Comparison of ENCODE assay signal across 9 cellular contexts in genomic region chr1:37807220-37807554, GRCh38. TPM values are rescaled to one million over a fixed set of nuclear protein-coding genes. Genes with fewer than 3 reads are reported as not detected.
DNase-seq lines count a peak whose midpoint lies in the region; ATAC-seq, FAIRE-seq and TF ChIP-seq lines count a peak whose summit lies in the region.
"Had no signal": no experiment of that assay in that cellular context is flagged by ENCODE, and none has a peak within 500 bp of the region (broad histone marks: within the 10 kb centered on the region; RNA-seq: fewer than 3 reads in every experiment).

No MANE protein-coding gene starts in this region.

- WGBS in lower leg skin, 2 donors, result 10% methylated on average over 9 of the region's 9 CpGs

- no peaks in the 10 kb centered on the region for H3K27me3 Mint-ChIP-seq in activated naive CD4-positive, alpha-beta T cell treated with anti-CD3 and anti-CD28 coated beads for 36 hours (ENCODE audit: low read depth)
- H3K27me3 Mint-ChIP-seq in type B pancreatic cell, result no peaks in the 10 kb centered on the region

- no peaks in the 10 kb centered on the region for H3K9me3 Mint-ChIP-seq in activated naive CD4-positive, alpha-beta T cell treated with anti-CD3 and anti-CD28 coated beads for 36 hours
- no peaks in the 10 kb centered on the region for H3K9me3 Mint-ChIP-seq in type B pancreatic cell

- ATAC-seq in GM21423 (IDR thresholded peaks at IDR 0.05; ENCODE audit: unreplicated experiment), result no peak

- peaks cover 40% of the 10 kb centered on the region for H3K4me1 Mint-ChIP-seq in activated naive CD4-positive, alpha-beta T cell treated with anti-CD3 and anti-CD28 coated beads for 36 hours (ENCODE audit: low read depth)
- H3K4me1 Mint-ChIP-seq in type B pancreatic cell (ENCODE audit: unreplicated experiment), result peaks cover 15% of the 10 kb centered on the region

- H3K27me3 ChIP-seq in ascending aorta, result no peaks in the 10 kb centered on the region

- peak overlapping the region; percentile 90 to 92 for H3K4me3 ChIP-seq in ascending aorta
- peak overlapping the region; percentile 87 for H3K4me3 ChIP-seq in lower leg skin (ENCODE audit: low read depth, poor library complexity, severe bottlenecking)

- intact Hi-C loops in activated naive CD4-positive, alpha-beta T cell treated with anti-CD3 and anti-CD28 coated beads for 36 hours (cut with micrococcal nuclease), result loop anchor here (5.0 kb wide), 3 partner anchors 125 to 330 kb away; no protein-coding TSS in a partner anchor
- intact Hi-C loops in ascending aorta (cut with DNase I), result loop anchor here (5.0 kb wide), 2 partner anchors 190 to 210 kb away; partner anchors contain the start of gene GNL2
- intact Hi-C loops in lower leg skin (cut with DNase I; ENCODE audit: low total_unique reads), result no loop called here

- TF ChIP-seq POLR2A in lower leg skin (IDR thresholded peaks at IDR 0.05), result no peak

- DNase-seq in activated naive CD4-positive, alpha-beta T cell treated with anti-CD3 and anti-CD28 coated beads for 36 hours, result no peak
- DNase-seq in activated naive CD4-positive, alpha-beta T cell treated with anti-CD3 and anti-CD28 coated beads, Interleukin-2, amount 50 U/mL, for 16 hours, result no peak
- DNase-seq in ascending aorta (ENCODE audit: low spot score in 2 of 2), result no peak
- DNase-seq in lower leg skin (ENCODE audit: low spot score in 2 of 2), result no peak
- no peak for DNase-seq in type B pancreatic cell (ENCODE audit: extremely low spot score, unreplicated experiment)
- DNase-seq in RCC 7860 (ENCODE audit: low spot score), result no peak
- DNase-seq in NCI-H146 (lab: John Stamatoyannopoulos, UW), result no peak

- peak overlapping the region; percentile 81 for H3K4me3 Mint-ChIP-seq in activated naive CD4-positive, alpha-beta T cell treated with anti-CD3 and anti-CD28 coated beads for 36 hours
- H3K4me3 Mint-ChIP-seq in type B pancreatic cell, result peak overlapping the region; percentile 89

- no peak for FAIRE-seq in RCC 7860 (lab: Jason Lieb, UNC)

- TF ChIP-seq CTCF in ascending aorta (IDR thresholded peaks at IDR 0.05) (no peak), lower leg skin (IDR thresholded peaks at IDR 0.05) (no peak), type B pancreatic cell (conservative IDR thresholded peaks at IDR 0.05) (no peak)

- H3K27ac Mint-ChIP-seq in activated naive CD4-positive, alpha-beta T cell treated with anti-CD3 and anti-CD28 coated beads for 36 hours, result peak overlapping the region; percentile 66
- H3K27ac Mint-ChIP-seq in type B pancreatic cell, result peak overlapping the region; percentile 94

- H3K36me3 Mint-ChIP-seq in activated naive CD4-positive, alpha-beta T cell treated with anti-CD3 and anti-CD28 coated beads for 36 hours (ENCODE audit: low read depth), result peaks cover 40% of the 10 kb centered on the region
- H3K36me3 Mint-ChIP-seq in type B pancreatic cell, result peaks cover 14% of the 10 kb centered on the region

- peaks cover 39 to 42% of the 10 kb centered on the region in 2 donors for H3K36me3 ChIP-seq in ascending aorta

- CTCF ChIA-PET in activated naive CD4-positive, alpha-beta T cell treated with anti-CD3 and anti-CD28 coated beads for 36 hours (lab: Charles Lee), result interaction anchor here (0.6 to 1.9 kb wide), 2 partner anchors 21 to 53 kb away, joined by 3 to 18 read pairs; partner anchors contain the start of gene MTF1

- H3K4me1 ChIP-seq in ascending aorta, result peaks cover 6 to 15% of the 10 kb centered on the region in 2 donors

- H3K9me3 ChIP-seq in ascending aorta, result no peaks in the 10 kb centered on the region

- peak overlapping the region; percentile 98 to 99 for H3K27ac ChIP-seq in ascending aorta

RNA-seq across cellular contexts. Expression of gene C1orf122, which starts 0.4 kb away (rescaled TPM):
- 10 to 100 TPM; 12.8 to 14.2 TPM for total RNA-seq in activated naive CD4-positive, alpha-beta T cell treated with anti-CD3 and anti-CD28 coated beads for 36 hours
- total RNA-seq in ascending aorta (284 TPM), lower leg skin (10 to 100 TPM; 38.6 to 52.6 (median 47.0) TPM), type B pancreatic cell (ENCODE audit: low replicate concordance) (38.9 and 49.6 TPM in 2 replicates)

RNA-seq across cellular contexts. Expression of gene YRDC, which starts 0.8 kb away (rescaled TPM):
- total RNA-seq in activated naive CD4-positive, alpha-beta T cell treated with anti-CD3 and anti-CD28 coated beads for 36 hours, result 10 to 100 TPM; 31.6 to 31.7 TPM
- total RNA-seq in ascending aorta (9.7 TPM), lower leg skin (10 to 100 TPM; 26.7 to 33.9 (median 27.9) TPM), type B pancreatic cell (ENCODE audit: low replicate concordance) (12.7 and 19.2 TPM in 2 replicates)

RNA-seq across cellular contexts. Expression of gene MANEAL, which starts 13.5 kb away (rescaled TPM):
- total RNA-seq in activated naive CD4-positive, alpha-beta T cell treated with anti-CD3 and anti-CD28 coated beads for 36 hours, result under 1 TPM; 0.69 to 0.74 TPM
- total RNA-seq in ascending aorta (0.43 TPM), lower leg skin (1 to 10 TPM; 5.0 to 6.7 (median 6.3) TPM), type B pancreatic cell (ENCODE audit: low replicate concordance) (11.6 and 21.1 TPM in 2 replicates)

RNA-seq across cellular contexts. Expression of gene EPHA10, which starts 42.3 kb away (rescaled TPM):
- total RNA-seq in activated naive CD4-positive, alpha-beta T cell treated with anti-CD3 and anti-CD28 coated beads for 36 hours, result under 1 TPM in 1 of 2 experiments, not detected in 1; 0.33 TPM
- total RNA-seq in ascending aorta, result 0.11 TPM
- 1 to 10 TPM in 1 of 4 donors, under 1 TPM in 1, not detected in 2; 0.37 to 1.5 TPM for total RNA-seq in lower leg skin
- 0.97 and 1.0 TPM in 2 replicates for total RNA-seq in type B pancreatic cell (ENCODE audit: low replicate concordance)
- total RNA-seq: T-helper 2 cell treated with Interferon-gamma antibody and Interleukin-4, amounts not matched to agents 100 ng/mL and 5 ng/mL, for 36 hours had no signal

RNA-seq across cellular contexts. Expression of gene MTF1, which starts 52.2 kb away (rescaled TPM):
- total RNA-seq in activated naive CD4-positive, alpha-beta T cell treated with anti-CD3 and anti-CD28 coated beads for 36 hours, result 10 to 100 TPM; 18.9 to 19.1 TPM
- total RNA-seq in ascending aorta (10.6 TPM), lower leg skin (1 to 10 TPM; 6.7 to 9.6 (median 7.7) TPM), type B pancreatic cell (ENCODE audit: low replicate concordance) (20.5 and 20.7 TPM in 2 replicates)
